Comparison of ENCODE assay signal across 1 cellular context in genomic region chr21:44874497-44875331, GRCh38.
A peak's percentile ranks its signal among the peaks of the same experiment; 100 is the strongest.
TF ChIP-seq lines count a peak whose summit lies in the region.

No MANE protein-coding gene starts in this region.

TF ChIP-seq in K562, 482 proteins besides CTCF, POLR2A, EP300 and RAD21 (continued from another document and continues in another):
- TF ChIP-seq AFF4 (CRISPR knock-in tag; IDR thresholded peaks at IDR 0.05) (0 out of 2 replicates have a peak, but pooled peaks have one; percentile 23), ZNF263 (CRISPR knock-in tag; IDR thresholded peaks at IDR 0.05; ENCODE audit: borderline replicate concordance) (no peak), ZBTB2 (IDR thresholded peaks at IDR 0.05) (no peak), ZNF318 (IDR thresholded peaks at IDR 0.05; ENCODE audit: borderline replicate concordance in 1 of 2, low read depth in 1 of 2) (no peak), MTA3 (IDR thresholded peaks at IDR 0.05; ENCODE audit: borderline replicate concordance) (no peak), SREBF1 (IDR thresholded peaks at IDR 0.05; ENCODE audit: borderline replicate concordance, low read depth, low read length) (no peak), STAT6 (CRISPR knock-in tag; IDR thresholded peaks at IDR 0.05) (no peak), NFRKB (IDR thresholded peaks at IDR 0.05; ENCODE audit: low read depth) (0 out of 2 replicates have a peak, but pooled peaks have one; percentile 7), ZNF584 (CRISPR knock-in tag; IDR thresholded peaks at IDR 0.05; ENCODE audit: low read depth) (no peak), TARDBP (IDR thresholded peaks at IDR 0.05) (no peak), SRSF3 (IDR thresholded peaks at IDR 0.05; ENCODE audit: insufficient read depth, low read length) (no peak), ZNF232 (CRISPR knock-in tag; IDR thresholded peaks at IDR 0.05) (no peak), FUS (optimal IDR thresholded peaks at IDR 0.05; ENCODE audit: low read depth, low read length) (no peak), ELF1 (tag; IDR thresholded peaks at IDR 0.05) (peak; percentile 51; the same call in 1 of the 2 replicates), ZNF175 (CRISPR knock-in tag; IDR thresholded peaks at IDR 0.05; ENCODE audit: low read depth) (no peak), ARID3A (IDR thresholded peaks at IDR 0.05; ENCODE audit: borderline replicate concordance, low read depth, low read length) (no peak), LCOR (CRISPR knock-in tag; IDR thresholded peaks at IDR 0.05) (no peak), HMG20A (CRISPR knock-in tag; conservative IDR thresholded peaks at IDR 0.05) (no peak), ESRRB (CRISPR knock-in tag; IDR thresholded peaks at IDR 0.05; ENCODE audit: borderline replicate concordance) (no peak), BRCA1 (IDR thresholded peaks at IDR 0.05) (no peak), BRCA1 (CRISPR knock-in tag; IDR thresholded peaks at IDR 0.05) (no peak), ZKSCAN3 (CRISPR knock-in tag; IDR thresholded peaks at IDR 0.05) (no peak), POLR3G (IDR thresholded peaks at IDR 0.05; ENCODE audit: extremely low read depth, insufficient read length, insufficient replicate concordance) (no peak), SMC3 (conservative IDR thresholded peaks at IDR 0.05; ENCODE audit: insufficient read depth, low read depth, low read length) (no peak), CREB3 (tag; conservative IDR thresholded peaks at IDR 0.05; ENCODE audit: low read depth) (0 out of 2 replicates have a peak, but pooled peaks have one; percentile 19), GABPB1 (CRISPR knock-in tag; IDR thresholded peaks at IDR 0.05) (no peak), POLR2H (tag; IDR thresholded peaks at IDR 0.05; ENCODE audit: low read depth) (no peak), SP2 (IDR thresholded peaks at IDR 0.05; ENCODE audit: extremely low read depth, low read depth, low read length, poor library complexity, severe bottlenecking) (no peak), ATF6 (CRISPR knock-in tag; IDR thresholded peaks at IDR 0.05) (no peak), IRF2 (CRISPR knock-in tag; IDR thresholded peaks at IDR 0.05) (no peak), PKNOX1 (IDR thresholded peaks at IDR 0.05) (peak; percentile 65), FOXO4 (CRISPR knock-in tag; IDR thresholded peaks at IDR 0.05) (no peak), XRCC4 (IDR thresholded peaks at IDR 0.05; ENCODE audit: extremely low read depth, insufficient read depth, insufficient read length) (no peak), MEIS2 (IDR thresholded peaks at IDR 0.05; ENCODE audit: partially characterized antibody) (peak; percentile 66)
